ENCODE assay signal across 11 cellular contexts in genomic region chr1:109927356-109927755, GRCh38. TPM values are rescaled to one million over a fixed set of nuclear protein-coding genes. Genes with fewer than 3 reads are reported as not detected.
DNase-seq lines count a peak whose midpoint lies in the region; ATAC-seq, FAIRE-seq and TF ChIP-seq lines count a peak whose summit lies in the region.
"Had no signal": no experiment of that assay in that cellular context is flagged by ENCODE, and none has a peak within 500 bp of the region (broad histone marks: within the 10 kb centered on the region; RNA-seq: fewer than 3 reads in every experiment).

No MANE protein-coding gene starts in this region.

- TF ChIP-seq POLR2A in heart left ventricle (IDR thresholded peaks at IDR 0.05) (no peak), GM12891 (IDR thresholded peaks at IDR 0.05; ENCODE audit: low read depth, low read length) (no peak)

- H3K27ac ChIP-seq in heart left ventricle (peak overlapping the region; percentile 67 to 86 (median 80)), layer of hippocampus (ENCODE audit: low read depth, low read length) (peak overlapping the region; percentile 40), upper lobe of right lung (peak overlapping the region; percentile 72)
- H3K27ac ChIP-seq: SK-N-MC had no signal

- no peaks in the 10 kb centered on the region for H3K9me3 ChIP-seq in heart left ventricle
- no peaks in the 10 kb centered on the region for H3K9me3 ChIP-seq in upper lobe of right lung

- no peak for DNase-seq in heart left ventricle
- no peak for DNase-seq in left ventricle myocardium superior
- DNase-seq in sciatic nerve (ENCODE audit: low spot score) = peak; percentile 56
- DNase-seq in upper lobe of right lung = no peak
- DNase-seq in GM12891 (ENCODE audit: insufficient read length, low spot score) = no peak
- DNase-seq in HEK293T (ENCODE audit: extremely low spot score) = no peak
- no peak for DNase-seq in MV-4-11 (lab: John Stamatoyannopoulos, UW)
- DNase-seq: activated naive CD4-positive, alpha-beta T cell treated with anti-CD3 and anti-CD28 coated beads, Interleukin-2, amount 50 U/mL, for 16 hours had no signal

- H3K27me3 ChIP-seq in heart left ventricle (no peaks in the 10 kb centered on the region), layer of hippocampus (ENCODE audit: control insufficient read depth, insufficient read depth, low read length) (no peaks in the 10 kb centered on the region), upper lobe of right lung (no peaks in the 10 kb centered on the region)

- H3K4me3 ChIP-seq in heart left ventricle = no peak overlapping the region
- H3K4me3 ChIP-seq in upper lobe of right lung = no peak overlapping the region
- H3K4me3 ChIP-seq: SK-N-MC had no signal

- H3K4me1 ChIP-seq in heart left ventricle (peaks cover 9 to 63% (median 50%) of the 10 kb centered on the region in 12 donors), upper lobe of right lung (peaks cover 43% of the 10 kb centered on the region)

- no peak for TF ChIP-seq CTCF in heart left ventricle (IDR thresholded peaks at IDR 0.05)
- no peak for TF ChIP-seq CTCF in upper lobe of right lung (IDR thresholded peaks at IDR 0.05)

- CTCF ChIA-PET in HEK293T (lab: Yijun Ruan, JAX) = no interaction called here

- H3K36me3 ChIP-seq in heart left ventricle = peaks cover 0 to 69% (median 61%) of the 10 kb centered on the region in 9 donors
- peaks cover 70% of the 10 kb centered on the region for H3K36me3 ChIP-seq in upper lobe of right lung

- WGBS in heart left ventricle, 4 donors = 76 to 86% (median 78%) methylated on average over 6 to 7 of the region's 7 CpGs

- intact Hi-C loops in heart left ventricle (cut with DNase I) (loop anchor here in 2 of 10 donors (5.0 kb wide), 1 partner anchor 55 kb away; the partner anchor contains the start of gene AHCYL1 (in 2 of the 2)), left ventricle myocardium superior (cut with micrococcal nuclease) (no loop called here), sciatic nerve (cut with DNase I) (no loop called here), upper lobe of right lung (cut with DNase I) (no loop called here)

- no peak for FAIRE-seq in GM12891 (lab: Jason Lieb, UNC)

- POLR2A ChIA-PET in HEK293T (lab: Yijun Ruan, JAX) = no interaction called here

- ATAC-seq in heart left ventricle = no peak
- ATAC-seq in left ventricle myocardium superior = no peak
- ATAC-seq in sciatic nerve = no peak
- ATAC-seq in upper lobe of right lung = no peak
- ATAC-seq: esophagus mucosa had no signal

TF ChIP-seq in GM12891, 5 proteins besides CTCF, POLR2A, EP300 and RAD21:
- no peak for TF ChIP-seq TAF1 (IDR thresholded peaks at IDR 0.05; ENCODE audit: low read depth, low read length)
- no peak for TF ChIP-seq SPI1 (IDR thresholded peaks at IDR 0.05; ENCODE audit: low read depth, low read length)
- TF ChIP-seq POLR2AphosphoS5 (IDR thresholded peaks at IDR 0.05; ENCODE audit: low read depth, low read length) = no peak
- no peak for TF ChIP-seq PAX5 (IDR thresholded peaks at IDR 0.05; ENCODE audit: insufficient read depth, low read length, severe bottlenecking)
- TF ChIP-seq POU2F2 (IDR thresholded peaks at IDR 0.05; ENCODE audit: low read depth, low read length) = no peak
TF ChIP-seq in GM12891: peak in this region for 0.

TF ChIP-seq in HEK293T, 16 proteins besides CTCF, POLR2A, EP300 and RAD21:
- TF ChIP-seq SUZ12 (IDR thresholded peaks at IDR 0.05) = no peak
- no peak for TF ChIP-seq BHLHE40 (IDR thresholded peaks at IDR 0.05; ENCODE audit: borderline replicate concordance)
- TF ChIP-seq ARNT (IDR thresholded peaks at IDR 0.05) = no peak
- no peak for TF ChIP-seq ZNF384 (IDR thresholded peaks at IDR 0.05)
- no peak for TF ChIP-seq FOXK2 (IDR thresholded peaks at IDR 0.05)
- TF ChIP-seq L3MBTL2 (conservative IDR thresholded peaks at IDR 0.05) = no peak
- TF ChIP-seq LEF1 (IDR thresholded peaks at IDR 0.05; ENCODE audit: borderline replicate concordance) = no peak
- TF ChIP-seq ELF4 (IDR thresholded peaks at IDR 0.05) = no peak
- no peak for TF ChIP-seq FOXA1 (IDR thresholded peaks at IDR 0.05)
- no peak for TF ChIP-seq HDGF (IDR thresholded peaks at IDR 0.05; ENCODE audit: borderline replicate concordance)

RNA-seq across cellular contexts. Expression of gene CSF1, which starts 16.7 kb away (rescaled TPM):
- total RNA-seq in heart left ventricle (10 to 100 TPM in 8 of 9 donors, 1 to 10 TPM in 1; 9.0 to 64.8 (median 14.5) TPM), left ventricle myocardium superior (14.9 TPM), sciatic nerve (61.2 TPM), upper lobe of right lung (79.8 TPM)
- polyA plus RNA-seq in heart left ventricle = 1 to 10 TPM; 9.1 to 9.9 TPM
- polyA plus RNA-seq in GM12891 (2012; ENCODE audit: low read depth, missing spikeins) = 4.8 TPM

RNA-seq across cellular contexts. Expression of gene AHCYL1, which starts 57.2 kb away (rescaled TPM):
- total RNA-seq in heart left ventricle = 10 to 100 TPM; 31.1 to 56.7 (median 48.7) TPM
- 10 to 100 TPM; 23.8 to 37.2 TPM for polyA plus RNA-seq in heart left ventricle
- 43.8 TPM for total RNA-seq in left ventricle myocardium superior
- 71.3 TPM for total RNA-seq in sciatic nerve
- 91.7 TPM for total RNA-seq in upper lobe of right lung
- 32.7 TPM for polyA plus RNA-seq in GM12891 (2012; ENCODE audit: low read depth, missing spikeins)
